In the genomic region with DNA sequence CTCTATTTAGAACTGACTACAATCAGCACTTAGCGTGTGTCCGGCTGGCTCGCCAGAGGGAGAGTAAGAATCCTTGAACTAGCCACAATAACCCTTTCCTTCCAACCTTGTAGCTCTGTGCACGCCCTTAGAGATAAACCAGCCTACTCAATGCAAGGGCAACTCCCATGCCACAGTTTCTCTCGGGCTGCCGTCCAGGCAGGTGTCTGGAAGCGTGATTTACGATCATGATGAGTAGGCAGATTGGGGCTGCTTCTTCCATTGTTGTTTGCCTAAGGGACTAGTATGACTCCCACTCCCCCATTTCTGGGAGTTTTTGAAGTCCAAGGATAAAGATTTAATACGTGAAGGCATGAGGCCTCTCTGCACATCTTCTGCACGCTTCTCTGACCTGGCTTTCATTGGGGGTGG, we compare ENCODE assay signal across 1 cellular context.
TF ChIP-seq lines count a peak whose summit lies in the region.

No MANE protein-coding gene starts in this region.

TF ChIP-seq in HEK293, 187 proteins besides CTCF, POLR2A, EP300 and RAD21 (continued from another document and continues in another):
- TF ChIP-seq, protein P1, sequence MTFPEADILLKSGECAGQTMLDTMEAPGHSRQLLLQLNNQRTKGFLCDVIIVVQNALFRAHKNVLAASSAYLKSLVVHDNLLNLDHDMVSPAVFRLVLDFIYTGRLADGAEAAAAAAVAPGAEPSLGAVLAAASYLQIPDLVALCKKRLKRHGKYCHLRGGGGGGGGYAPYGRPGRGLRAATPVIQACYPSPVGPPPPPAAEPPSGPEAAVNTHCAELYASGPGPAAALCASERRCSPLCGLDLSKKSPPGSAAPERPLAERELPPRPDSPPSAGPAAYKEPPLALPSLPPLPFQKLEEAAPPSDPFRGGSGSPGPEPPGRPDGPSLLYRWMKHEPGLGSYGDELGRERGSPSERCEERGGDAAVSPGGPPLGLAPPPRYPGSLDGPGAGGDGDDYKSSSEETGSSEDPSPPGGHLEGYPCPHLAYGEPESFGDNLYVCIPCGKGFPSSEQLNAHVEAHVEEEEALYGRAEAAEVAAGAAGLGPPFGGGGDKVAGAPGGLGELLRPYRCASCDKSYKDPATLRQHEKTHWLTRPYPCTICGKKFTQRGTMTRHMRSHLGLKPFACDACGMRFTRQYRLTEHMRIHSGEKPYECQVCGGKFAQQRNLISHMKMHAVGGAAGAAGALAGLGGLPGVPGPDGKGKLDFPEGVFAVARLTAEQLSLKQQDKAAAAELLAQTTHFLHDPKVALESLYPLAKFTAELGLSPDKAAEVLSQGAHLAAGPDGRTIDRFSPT (tag by site-specific recombination; IDR thresholded peaks at IDR 0.05) = no peak
- TF ChIP-seq MZF1 (tag by site-specific recombination; IDR thresholded peaks at IDR 0.05; ENCODE audit: borderline replicate concordance) (0 out of 2 replicates have a peak, but pooled peaks have one; percentile 51), ZNF555 (tag by site-specific recombination; conservative IDR thresholded peaks at IDR 0.05) (no peak), ZNF37A (tag by site-specific recombination; IDR thresholded peaks at IDR 0.05) (no peak), ZNF24 (tag by site-specific recombination; IDR thresholded peaks at IDR 0.05) (no peak), ZNF639 (tag by site-specific recombination; IDR thresholded peaks at IDR 0.05) (no peak), KLF10 (tag by site-specific recombination; IDR thresholded peaks at IDR 0.05) (no peak), ZNF23 (tag by site-specific recombination; IDR thresholded peaks at IDR 0.05; ENCODE audit: borderline replicate concordance) (no peak), ZNF837 (tag by site-specific recombination; IDR thresholded peaks at IDR 0.05) (no peak), BCL11A (tag by site-specific recombination; IDR thresholded peaks at IDR 0.05; ENCODE audit: low read depth) (no peak), ZNF324 (tag by site-specific recombination; IDR thresholded peaks at IDR 0.05) (no peak), ZNF580 (tag by site-specific recombination; IDR thresholded peaks at IDR 0.05) (no peak), ZFP41 (tag by site-specific recombination; IDR thresholded peaks at IDR 0.05; ENCODE audit: borderline replicate concordance) (no peak), ZNF521 (tag by site-specific recombination; IDR thresholded peaks at IDR 0.05) (no peak), ZNF76 (tag by site-specific recombination; IDR thresholded peaks at IDR 0.05; ENCODE audit: borderline replicate concordance, low read depth) (no peak), SP7 (tag by site-specific recombination; IDR thresholded peaks at IDR 0.05) (peak; percentile 45; the same call in 1 of the 2 replicates), ZNF777 (tag by site-specific recombination; IDR thresholded peaks at IDR 0.05; ENCODE audit: borderline replicate concordance) (no peak), KLF16 (tag by site-specific recombination; IDR thresholded peaks at IDR 0.05) (no peak), ZNF658 (tag by site-specific recombination; IDR thresholded peaks at IDR 0.05) (no peak), ZXDB (tag by site-specific recombination; IDR thresholded peaks at IDR 0.05) (no peak), PRDM10 (tag by site-specific recombination; IDR thresholded peaks at IDR 0.05) (peak; percentile 79), PRDM1 (tag by site-specific recombination; IDR thresholded peaks at IDR 0.05) (no peak), KLF7 (tag by site-specific recombination; IDR thresholded peaks at IDR 0.05; ENCODE audit: borderline replicate concordance) (no peak; the same call in 1 of the 2 replicates), PBX3 (CRISPR knock-in tag; IDR thresholded peaks at IDR 0.05) (peak; percentile 87; the same call in 1 of the 2 replicates), ZNF19 (tag by site-specific recombination; IDR thresholded peaks at IDR 0.05; ENCODE audit: low read depth) (no peak), PATZ1 (tag by site-specific recombination; IDR thresholded peaks at IDR 0.05) (peak; percentile 41; the same call in 1 of the 2 replicates), ZNF776 (tag by site-specific recombination; IDR thresholded peaks at IDR 0.05; ENCODE audit: borderline replicate concordance) (no peak), GFI1B (tag by site-specific recombination; IDR thresholded peaks at IDR 0.05) (no peak)
- TF ChIP-seq, protein P2, sequence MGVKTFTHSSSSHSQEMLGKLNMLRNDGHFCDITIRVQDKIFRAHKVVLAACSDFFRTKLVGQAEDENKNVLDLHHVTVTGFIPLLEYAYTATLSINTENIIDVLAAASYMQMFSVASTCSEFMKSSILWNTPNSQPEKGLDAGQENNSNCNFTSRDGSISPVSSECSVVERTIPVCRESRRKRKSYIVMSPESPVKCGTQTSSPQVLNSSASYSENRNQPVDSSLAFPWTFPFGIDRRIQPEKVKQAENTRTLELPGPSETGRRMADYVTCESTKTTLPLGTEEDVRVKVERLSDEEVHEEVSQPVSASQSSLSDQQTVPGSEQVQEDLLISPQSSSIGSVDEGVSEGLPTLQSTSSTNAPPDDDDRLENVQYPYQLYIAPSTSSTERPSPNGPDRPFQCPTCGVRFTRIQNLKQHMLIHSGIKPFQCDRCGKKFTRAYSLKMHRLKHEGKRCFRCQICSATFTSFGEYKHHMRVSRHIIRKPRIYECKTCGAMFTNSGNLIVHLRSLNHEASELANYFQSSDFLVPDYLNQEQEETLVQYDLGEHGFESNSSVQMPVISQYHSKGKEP (tag by site-specific recombination; IDR thresholded peaks at IDR 0.05) = no peak
- TF ChIP-seq, protein P3, sequence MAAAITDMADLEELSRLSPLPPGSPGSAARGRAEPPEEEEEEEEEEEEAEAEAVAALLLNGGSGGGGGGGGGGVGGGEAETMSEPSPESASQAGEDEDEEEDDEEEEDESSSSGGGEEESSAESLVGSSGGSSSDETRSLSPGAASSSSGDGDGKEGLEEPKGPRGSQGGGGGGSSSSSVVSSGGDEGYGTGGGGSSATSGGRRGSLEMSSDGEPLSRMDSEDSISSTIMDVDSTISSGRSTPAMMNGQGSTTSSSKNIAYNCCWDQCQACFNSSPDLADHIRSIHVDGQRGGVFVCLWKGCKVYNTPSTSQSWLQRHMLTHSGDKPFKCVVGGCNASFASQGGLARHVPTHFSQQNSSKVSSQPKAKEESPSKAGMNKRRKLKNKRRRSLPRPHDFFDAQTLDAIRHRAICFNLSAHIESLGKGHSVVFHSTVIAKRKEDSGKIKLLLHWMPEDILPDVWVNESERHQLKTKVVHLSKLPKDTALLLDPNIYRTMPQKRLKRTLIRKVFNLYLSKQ (tag by site-specific recombination; IDR thresholded peaks at IDR 0.05; ENCODE audit: borderline replicate concordance) = no peak
- TF ChIP-seq, protein P4, sequence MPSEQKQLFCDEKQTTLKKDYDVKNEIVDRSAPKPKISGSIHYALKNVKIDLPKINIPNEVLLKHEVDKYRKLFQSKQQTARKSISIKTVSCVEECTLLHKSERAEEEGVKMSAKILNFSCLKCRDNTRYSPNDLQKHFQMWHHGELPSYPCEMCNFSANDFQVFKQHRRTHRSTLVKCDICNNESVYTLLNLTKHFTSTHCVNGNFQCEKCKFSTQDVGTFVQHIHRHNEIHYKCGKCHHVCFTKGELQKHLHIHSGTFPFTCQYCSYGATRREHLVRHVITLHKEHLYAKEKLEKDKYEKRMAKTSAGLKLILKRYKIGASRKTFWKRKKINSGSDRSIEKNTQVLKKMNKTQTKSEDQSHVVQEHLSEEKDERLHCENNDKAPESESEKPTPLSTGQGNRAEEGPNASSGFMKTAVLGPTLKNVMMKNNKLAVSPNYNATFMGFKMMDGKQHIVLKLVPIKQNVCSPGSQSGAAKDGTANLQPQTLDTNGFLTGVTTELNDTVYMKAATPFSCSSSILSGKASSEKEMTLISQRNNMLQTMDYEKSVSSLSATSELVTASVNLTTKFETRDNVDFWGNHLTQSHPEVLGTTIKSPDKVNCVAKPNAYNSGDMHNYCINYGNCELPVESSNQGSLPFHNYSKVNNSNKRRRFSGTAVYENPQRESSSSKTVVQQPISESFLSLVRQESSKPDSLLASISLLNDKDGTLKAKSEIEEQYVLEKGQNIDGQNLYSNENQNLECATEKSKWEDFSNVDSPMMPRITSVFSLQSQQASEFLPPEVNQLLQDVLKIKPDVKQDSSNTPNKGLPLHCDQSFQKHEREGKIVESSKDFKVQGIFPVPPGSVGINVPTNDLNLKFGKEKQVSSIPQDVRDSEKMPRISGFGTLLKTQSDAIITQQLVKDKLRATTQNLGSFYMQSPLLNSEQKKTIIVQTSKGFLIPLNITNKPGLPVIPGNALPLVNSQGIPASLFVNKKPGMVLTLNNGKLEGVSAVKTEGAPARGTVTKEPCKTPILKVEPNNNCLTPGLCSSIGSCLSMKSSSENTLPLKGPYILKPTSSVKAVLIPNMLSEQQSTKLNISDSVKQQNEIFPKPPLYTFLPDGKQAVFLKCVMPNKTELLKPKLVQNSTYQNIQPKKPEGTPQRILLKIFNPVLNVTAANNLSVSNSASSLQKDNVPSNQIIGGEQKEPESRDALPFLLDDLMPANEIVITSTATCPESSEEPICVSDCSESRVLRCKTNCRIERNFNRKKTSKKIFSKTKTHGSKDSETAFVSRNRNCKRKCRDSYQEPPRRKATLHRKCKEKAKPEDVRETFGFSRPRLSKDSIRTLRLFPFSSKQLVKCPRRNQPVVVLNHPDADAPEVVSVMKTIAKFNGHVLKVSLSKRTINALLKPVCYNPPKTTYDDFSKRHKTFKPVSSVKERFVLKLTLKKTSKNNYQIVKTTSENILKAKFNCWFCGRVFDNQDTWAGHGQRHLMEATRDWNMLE (tag by site-specific recombination; conservative IDR thresholded peaks at IDR 0.05; ENCODE audit: low read depth) = no peak
- TF ChIP-seq, protein P5, sequence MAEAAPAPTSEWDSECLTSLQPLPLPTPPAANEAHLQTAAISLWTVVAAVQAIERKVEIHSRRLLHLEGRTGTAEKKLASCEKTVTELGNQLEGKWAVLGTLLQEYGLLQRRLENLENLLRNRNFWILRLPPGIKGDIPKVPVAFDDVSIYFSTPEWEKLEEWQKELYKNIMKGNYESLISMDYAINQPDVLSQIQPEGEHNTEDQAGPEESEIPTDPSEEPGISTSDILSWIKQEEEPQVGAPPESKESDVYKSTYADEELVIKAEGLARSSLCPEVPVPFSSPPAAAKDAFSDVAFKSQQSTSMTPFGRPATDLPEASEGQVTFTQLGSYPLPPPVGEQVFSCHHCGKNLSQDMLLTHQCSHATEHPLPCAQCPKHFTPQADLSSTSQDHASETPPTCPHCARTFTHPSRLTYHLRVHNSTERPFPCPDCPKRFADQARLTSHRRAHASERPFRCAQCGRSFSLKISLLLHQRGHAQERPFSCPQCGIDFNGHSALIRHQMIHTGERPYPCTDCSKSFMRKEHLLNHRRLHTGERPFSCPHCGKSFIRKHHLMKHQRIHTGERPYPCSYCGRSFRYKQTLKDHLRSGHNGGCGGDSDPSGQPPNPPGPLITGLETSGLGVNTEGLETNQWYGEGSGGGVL (tag by site-specific recombination; IDR thresholded peaks at IDR 0.05) = no peak
